8 cellular contexts compared by ENCODE assay signal in genomic region chr19:19063183-19064097, GRCh38.
DNase-seq lines count a peak whose midpoint lies in the region; ATAC-seq lines count a peak whose summit lies in the region.

Gene SLC25A42 (plus strand): TSS chr19:19063994. CDS start chr19:19096125, 32,131 bp downstream.

- peaks cover 15% of the 10 kb centered on the region for H3K4me1 Mint-ChIP-seq in central memory CD8-positive, alpha-beta T cell

- H3K36me3 Mint-ChIP-seq in central memory CD8-positive, alpha-beta T cell (ENCODE audit: insufficient read depth): peaks cover 8% of the 10 kb centered on the region

- peak within 1 kb of the TSS; percentile 92 for H3K4me3 Mint-ChIP-seq in central memory CD8-positive, alpha-beta T cell

- peak within 1 kb of the TSS; percentile 90 for H3K27ac Mint-ChIP-seq in central memory CD8-positive, alpha-beta T cell (ENCODE audit: low read depth)

- DNase-seq in AG08396 (ENCODE audit: low spot score): peak; percentile 100
- DNase-seq in NCI-H446 (lab: John Stamatoyannopoulos, UW): peak; percentile 99 to 100
- DNase-seq in activated CD4-positive, CD25-positive, alpha-beta regulatory T cell treated with anti-CD3 and anti-CD28 coated beads, Interleukin-2, amount 50 U/mL, for 16 hours (ENCODE audit: low read depth, low spot score): peak; percentile 99
- DNase-seq in central memory CD8-positive, alpha-beta T cell (ENCODE audit: low spot score in 2 of 2): peak; percentile 96 to 100
- peak; percentile 100 for DNase-seq in iris pigment epithelial cell (ENCODE audit: low read depth)
- peak; percentile 98 to 99 for DNase-seq in stimulated activated CD4-positive, alpha-beta T cell treated with anti-CD3 and anti-CD28 coated beads, Interleukin-12 subunit alpha, Interleukin-12 subunit beta, amount 100 ng/mL, for 24 hours (ENCODE audit: low read depth in 2 of 2)

- ATAC-seq in GM19025 (IDR thresholded peaks at IDR 0.05; ENCODE audit: low read depth, unreplicated experiment) (peak; percentile 96), HG03342 (IDR thresholded peaks at IDR 0.05; ENCODE audit: unreplicated experiment) (peak; percentile 87)
- ATAC-seq in central memory CD8-positive, alpha-beta T cell (replicated peaks; ENCODE audit: extremely low read depth, poor library complexity, severe bottlenecking): peak; percentile 94

- H3K9me3 Mint-ChIP-seq in central memory CD8-positive, alpha-beta T cell: no peaks in the 10 kb centered on the region

- H3K27me3 Mint-ChIP-seq in central memory CD8-positive, alpha-beta T cell: no peaks in the 10 kb centered on the region

Comparison
In these comparisons a context has a peak if more than half of its experiments do, and no peak if none do; other contexts are left out.
1. Peak in every context shown above with its lines: DNase-seq and ATAC-seq.